Comparison of ENCODE assay signal across 8 cellular contexts in genomic region chr12:20950248-20950647, GRCh38.
DNase-seq lines count a peak whose midpoint lies in the region; ATAC-seq and TF ChIP-seq lines count a peak whose summit lies in the region.

No MANE protein-coding gene starts in this region.

- H3K9me3 ChIP-seq in thyroid gland = no peaks in the 10 kb centered on the region

- H3K27ac ChIP-seq in thyroid gland = no peak overlapping the region

- TF ChIP-seq POLR2A in thyroid gland (IDR thresholded peaks at IDR 0.05) = no peak

- WGBS in thyroid gland, 2 donors = 77 to 85% methylated on average over 3 of the region's 3 CpGs

- peak; percentile 26 for DNase-seq in NCI-H2029 treated with DMSO at 0.1 percent for 48 hours (lab: John Stamatoyannopoulos, UW)
- DNase-seq in cardiac fibroblast (ENCODE audit: low read depth in 2 of 2) = peak; percentile 16 to 59
- DNase-seq in smooth muscle cell of the brain vasculature (ENCODE audit: low read depth, low spot score) = peak; percentile 10
- no peak for DNase-seq in stimulated activated naive CD4-positive, alpha-beta T cell (lab: John Stamatoyannopoulos, UW)
- DNase-seq in thyroid gland = no peak

- no peaks in the 10 kb centered on the region for H3K4me1 ChIP-seq in thyroid gland

- H3K27me3 ChIP-seq in thyroid gland = no peaks in the 10 kb centered on the region

- TF ChIP-seq CTCF in cardiac fibroblast (IDR thresholded peaks at IDR 0.05; ENCODE audit: low read depth, low read length) = peak; percentile 54
- peak in 2 of 6 experiments; percentile 27 to 28 for TF ChIP-seq CTCF in thyroid gland (IDR thresholded peaks at IDR 0.05)

- H3K36me3 ChIP-seq in thyroid gland = no peaks in the 10 kb centered on the region

- ATAC-seq in GM18498 (IDR thresholded peaks at IDR 0.05; ENCODE audit: unreplicated experiment) = peak; percentile 83
- ATAC-seq in HG02588 (IDR thresholded peaks at IDR 0.05; ENCODE audit: unreplicated experiment) = peak; percentile 75
- no peak for ATAC-seq in HG02571 (IDR thresholded peaks at IDR 0.05; ENCODE audit: unreplicated experiment)

- intact Hi-C loops in thyroid gland (cut with DNase I) = no loop called here

- H3K4me3 ChIP-seq in cardiac fibroblast (replicated peaks in 1 of 2; ENCODE audit: low read depth in 2 of 2, low read length in 2 of 2) (no peak overlapping the region), thyroid gland (replicated peaks in 1 of 3) (no peak overlapping the region)

Comparison
In these comparisons a context has a peak if more than half of its experiments do, and no peak if none do; other contexts are left out.
1. DNase-seq: peak in NCI-H2029 treated with DMSO at 0.1 percent for 48 hours (single experiment), cardiac fibroblast (2 of 2) and smooth muscle cell of the brain vasculature (single experiment); none in stimulated activated naive CD4-positive, alpha-beta T cell (0 of 6) and thyroid gland (0 of 2).